ENCODE assay signal across 8 cellular contexts in the genomic region with DNA sequence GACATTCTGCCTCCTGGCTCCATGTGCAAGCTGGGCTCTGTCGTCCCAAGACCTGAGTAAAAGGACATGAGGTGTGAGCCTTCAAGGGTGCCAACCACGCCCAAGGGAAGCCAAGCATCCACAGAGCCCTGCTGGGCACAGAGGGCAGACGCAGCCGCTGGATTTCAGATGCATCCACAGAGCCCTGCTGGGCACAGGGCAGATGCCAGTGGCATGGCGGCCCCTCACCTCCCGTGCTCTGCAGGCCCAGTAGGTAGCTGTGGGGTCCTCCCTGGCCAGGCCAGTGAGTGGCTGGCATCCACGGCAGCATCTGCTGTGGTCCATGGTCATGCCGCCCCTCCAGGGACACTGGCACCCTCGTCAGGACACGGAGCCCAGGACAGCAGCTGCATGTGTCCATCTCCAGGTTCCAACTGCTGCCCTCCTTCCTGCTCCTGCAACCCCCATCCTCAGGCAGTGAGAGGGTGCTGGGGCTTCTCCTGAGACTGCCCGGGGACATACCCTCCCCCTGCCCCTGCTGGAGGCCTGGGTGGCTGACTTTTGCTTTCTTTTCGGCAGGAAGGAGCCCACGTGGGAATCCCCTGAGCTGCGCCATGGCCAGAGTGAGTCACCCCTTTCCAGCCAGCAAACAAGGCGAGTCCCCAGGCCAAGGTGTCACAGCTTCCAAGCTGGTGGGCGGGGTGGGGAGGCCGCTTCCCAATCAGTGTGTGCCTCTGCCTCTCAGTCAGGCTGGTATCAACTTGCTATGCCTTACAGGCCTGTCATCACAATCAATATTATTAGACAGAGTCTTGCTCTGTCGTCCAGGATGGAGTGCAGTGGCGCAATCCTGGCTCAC. TPM values are rescaled to one million over a fixed set of nuclear protein-coding genes. Genes with fewer than 3 reads are reported as not detected.
DNase-seq lines count a peak whose midpoint lies in the region; ATAC-seq, FAIRE-seq and TF ChIP-seq lines count a peak whose summit lies in the region.

No MANE protein-coding gene starts in this region.

- no peaks in the 10 kb centered on the region for H3K9me3 ChIP-seq in effector memory CD4-positive, alpha-beta T cell (ENCODE audit: control insufficient read depth, low read length)
- no peaks in the 10 kb centered on the region for H3K9me3 ChIP-seq in osteoblast (ENCODE audit: low read depth, low read length)

- H4K20me1 ChIP-seq in osteoblast (ENCODE audit: insufficient read depth, low read length): no peaks in the 10 kb centered on the region

- H3K4me2 ChIP-seq in osteoblast (ENCODE audit: insufficient read depth, low read length): peak overlapping the region; percentile 84

- H3K27me3 ChIP-seq in effector memory CD4-positive, alpha-beta T cell (replicated peaks; ENCODE audit: control insufficient read depth, insufficient read depth, low read length, poor library complexity, severe bottlenecking): no peaks in the 10 kb centered on the region
- no peaks in the 10 kb centered on the region for H3K27me3 ChIP-seq in osteoblast (ENCODE audit: insufficient read depth, low read length)

- peak overlapping the region; percentile 83 for H2AFZ ChIP-seq in osteoblast (ENCODE audit: low read length)

- TF ChIP-seq POLR2A in GM18505 (IDR thresholded peaks at IDR 0.05; ENCODE audit: borderline replicate concordance, extremely low read depth, insufficient read depth, insufficient read length): peak; percentile 41

- DNase-seq in KBM-7: peak; percentile 28
- peak; percentile 90 for DNase-seq in activated CD4-positive, alpha-beta T cell treated with anti-CD3 and anti-CD28 coated beads, Interleukin-2, amount 50 U/mL, for 1 hour
- DNase-seq in effector memory CD4-positive, alpha-beta T cell: peak; percentile 85 to 86 (median 86)
- DNase-seq in osteoblast (ENCODE audit: insufficient read length, low spot score, missing footprints): peak; percentile 99
- DNase-seq in urothelium cell line (ENCODE audit: low spot score): peak; percentile 77
- no peak for DNase-seq in NCI-H2227 (lab: John Stamatoyannopoulos, UW; ENCODE audit: unreplicated experiment)

- no peaks in the 10 kb centered on the region for H3K36me3 ChIP-seq in effector memory CD4-positive, alpha-beta T cell (ENCODE audit: control insufficient read depth, insufficient read depth, low read length)
- H3K36me3 ChIP-seq in osteoblast (ENCODE audit: insufficient read depth, low read length): no peaks in the 10 kb centered on the region

- H3K27ac ChIP-seq in effector memory CD4-positive, alpha-beta T cell (ENCODE audit: insufficient read depth, low read length, poor library complexity, severe bottlenecking): peak overlapping the region; percentile 76
- peak overlapping the region; percentile 59 for H3K27ac ChIP-seq in osteoblast (ENCODE audit: low read depth, low read length)

- TF ChIP-seq CTCF in osteoblast (IDR thresholded peaks at IDR 0.05; ENCODE audit: extremely low read depth, low read depth, low read length): no peak

- H3K79me2 ChIP-seq in osteoblast (ENCODE audit: insufficient read depth, low read length): peaks cover 8% of the 10 kb centered on the region

- ATAC-seq in GM18505 (IDR thresholded peaks at IDR 0.05; ENCODE audit: unreplicated experiment) (no peak), HG03521 (IDR thresholded peaks at IDR 0.05; ENCODE audit: unreplicated experiment) (no peak)

- H3K4me1 ChIP-seq in effector memory CD4-positive, alpha-beta T cell (ENCODE audit: control insufficient read depth, insufficient read depth, low read length, poor library complexity, severe bottlenecking): peaks cover 38% of the 10 kb centered on the region
- H3K4me1 ChIP-seq in osteoblast (ENCODE audit: insufficient read depth, low read length): peaks cover 17% of the 10 kb centered on the region

- H3K4me3 ChIP-seq in effector memory CD4-positive, alpha-beta T cell (ENCODE audit: insufficient read depth, low read depth, low read length, poor library complexity, severe bottlenecking): peak overlapping the region; percentile 57
- peak overlapping the region; percentile 67 for H3K4me3 ChIP-seq in osteoblast (ENCODE audit: insufficient read depth, low read length)

- in situ Hi-C loops in KBM-7 (cut with MboI; ENCODE audit: low pct_unique_long_range_greater_than_20kb, low sequenced_read_pairs): no loop called here

- no peak for FAIRE-seq in urothelium cell line (lab: Jason Lieb, UNC)

RNA-seq across cellular contexts. Expression of a gene that starts 4.0 kb away (rescaled TPM):
- total RNA-seq in osteoblast: 6.2 and 6.8 TPM in 2 replicates

RNA-seq across cellular contexts. Expression of a gene that starts 16.2 kb away (rescaled TPM):
- 126 and 173 TPM in 2 replicates for total RNA-seq in osteoblast

RNA-seq across cellular contexts. Expression of a gene that starts 30.2 kb away (rescaled TPM):
- total RNA-seq in osteoblast: 0.88 and 1.4 TPM in 2 replicates

RNA-seq across cellular contexts. Expression of a gene that starts 33.1 kb away (rescaled TPM):
- 54.2 and 59.0 TPM in 2 replicates for total RNA-seq in osteoblast

RNA-seq across cellular contexts. Expression of a gene that starts 40.0 kb away (rescaled TPM):
- 0.88 and 1.1 TPM in 2 replicates for total RNA-seq in osteoblast
